ENCODE assay signal across 8 cellular contexts in the genomic region with DNA sequence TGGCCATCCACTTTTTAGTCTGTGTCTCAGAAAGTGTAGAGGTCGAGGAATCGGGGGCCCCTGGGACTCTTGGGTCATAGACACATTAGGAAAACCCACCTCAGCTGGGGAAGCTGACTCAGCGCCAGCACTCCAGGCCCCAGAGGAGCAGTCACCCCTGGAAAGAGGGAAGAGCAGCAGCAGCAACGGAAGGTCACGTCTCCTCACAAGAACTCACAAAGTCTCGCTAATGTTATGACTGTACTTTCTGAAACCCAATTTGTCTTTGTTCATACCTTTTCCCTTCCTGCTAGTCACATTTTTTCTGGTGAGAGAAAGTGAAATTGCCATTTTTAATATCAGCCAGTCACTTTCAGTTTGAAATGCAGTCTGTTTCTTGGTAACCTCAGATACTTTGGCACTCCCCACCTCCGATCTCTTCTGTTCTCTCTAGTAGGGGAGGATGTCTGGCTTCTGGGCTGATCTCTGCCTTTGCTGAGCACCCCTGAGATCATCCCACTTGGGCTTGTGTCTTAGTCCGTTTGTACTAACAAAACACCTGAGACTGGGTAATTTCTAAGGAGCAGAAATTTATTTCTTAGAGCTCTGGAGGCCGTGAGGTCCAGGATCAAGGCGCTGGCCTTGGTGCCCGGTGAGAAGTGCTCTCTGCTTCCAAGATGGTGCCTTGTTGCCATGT.
A peak's percentile ranks its signal among the peaks of the same experiment; 100 is the strongest.
DNase-seq lines count a peak whose midpoint lies in the region; ATAC-seq and TF ChIP-seq lines count a peak whose summit lies in the region.

No MANE protein-coding gene starts in this region.

- H3K9me3 ChIP-seq in Loucy (ENCODE audit: insufficient read depth, low read depth, low read length) = no peaks in the 10 kb centered on the region
- no peaks in the 10 kb centered on the region for H3K9me3 ChIP-seq in effector memory CD4-positive, alpha-beta T cell (ENCODE audit: control insufficient read depth, low read length)

- H3K27me3 ChIP-seq in Loucy (ENCODE audit: insufficient read depth, low read length, poor library complexity, severe bottlenecking) = no peaks in the 10 kb centered on the region
- H3K27me3 ChIP-seq in effector memory CD4-positive, alpha-beta T cell (replicated peaks; ENCODE audit: control insufficient read depth, insufficient read depth, low read length, poor library complexity, severe bottlenecking) = no peaks in the 10 kb centered on the region

- peak; percentile 79 for DNase-seq in GM13977 (ENCODE audit: low spot score)
- DNase-seq in effector memory CD4-positive, alpha-beta T cell = no peak
- no peak for DNase-seq in inferior parietal cortex (ENCODE audit: extremely low spot score)
- no peak for DNase-seq in NCI-H187 (lab: John Stamatoyannopoulos, UW)
- DNase-seq in NCI-H1417 (lab: John Stamatoyannopoulos, UW) = no peak
- no peak for DNase-seq in amniotic stem cell (lab: John Stamatoyannopoulos, UW)

- H3K4me2 ChIP-seq in Loucy (ENCODE audit: low read depth, low read length, poor library complexity, severe bottlenecking) = no peak overlapping the region

- H3K4me3 ChIP-seq in Loucy (ENCODE audit: low read length, poor library complexity, severe bottlenecking) = no peak overlapping the region
- H3K4me3 ChIP-seq in effector memory CD4-positive, alpha-beta T cell (ENCODE audit: insufficient read depth, low read depth, low read length, poor library complexity, severe bottlenecking) = peak overlapping the region; percentile 40

- H3K4me1 ChIP-seq in Loucy (ENCODE audit: insufficient read depth, low read length, poor library complexity, severe bottlenecking) = peaks cover 20% of the 10 kb centered on the region
- H3K4me1 ChIP-seq in effector memory CD4-positive, alpha-beta T cell (ENCODE audit: control insufficient read depth, insufficient read depth, low read length, poor library complexity, severe bottlenecking) = peaks cover 13% of the 10 kb centered on the region

- no peaks in the 10 kb centered on the region for H4K20me1 ChIP-seq in Loucy (ENCODE audit: insufficient read depth, low read length, poor library complexity, severe bottlenecking)

- TF ChIP-seq CTCF in GM13977 (IDR thresholded peaks at IDR 0.05; ENCODE audit: extremely low read depth, insufficient read depth, missing control alignments) = no peak
- TF ChIP-seq CTCF in Loucy (conservative IDR thresholded peaks at IDR 0.05; ENCODE audit: low read length) = no peak

- peak overlapping the region; percentile 64; the same call in 1 of the 2 replicates for H2AFZ ChIP-seq in Loucy (ENCODE audit: low read length)

- H3K9ac ChIP-seq in Loucy (ENCODE audit: low read depth, low read length, poor library complexity, severe bottlenecking) = no peak overlapping the region

- no peaks in the 10 kb centered on the region for H3K79me2 ChIP-seq in Loucy (ENCODE audit: insufficient read depth, low read length)

- no peaks in the 10 kb centered on the region for H3F3A ChIP-seq in Loucy (ENCODE audit: low read depth)

- H3K9me2 ChIP-seq in Loucy (replicated peaks; ENCODE audit: low read depth, low read length) = no peaks in the 10 kb centered on the region

- H3K27ac ChIP-seq in effector memory CD4-positive, alpha-beta T cell (ENCODE audit: insufficient read depth, low read length, poor library complexity, severe bottlenecking) = peak overlapping the region; percentile 55

- no peaks in the 10 kb centered on the region for H3K36me3 ChIP-seq in Loucy (ENCODE audit: insufficient read depth, low read length)
- H3K36me3 ChIP-seq in effector memory CD4-positive, alpha-beta T cell (ENCODE audit: control insufficient read depth, insufficient read depth, low read length) = no peaks in the 10 kb centered on the region

- peak; percentile 75 for ATAC-seq in GM21737 (IDR thresholded peaks at IDR 0.05; ENCODE audit: unreplicated experiment)

- in situ Hi-C loops in GM13977 (cut with MboI; ENCODE audit: low pct_unique_long_range_greater_than_20kb, low sequenced_read_pairs, unreplicated experiment) = no loop called here
